Comparison of ENCODE assay signal across 8 cellular contexts in the genomic region with DNA sequence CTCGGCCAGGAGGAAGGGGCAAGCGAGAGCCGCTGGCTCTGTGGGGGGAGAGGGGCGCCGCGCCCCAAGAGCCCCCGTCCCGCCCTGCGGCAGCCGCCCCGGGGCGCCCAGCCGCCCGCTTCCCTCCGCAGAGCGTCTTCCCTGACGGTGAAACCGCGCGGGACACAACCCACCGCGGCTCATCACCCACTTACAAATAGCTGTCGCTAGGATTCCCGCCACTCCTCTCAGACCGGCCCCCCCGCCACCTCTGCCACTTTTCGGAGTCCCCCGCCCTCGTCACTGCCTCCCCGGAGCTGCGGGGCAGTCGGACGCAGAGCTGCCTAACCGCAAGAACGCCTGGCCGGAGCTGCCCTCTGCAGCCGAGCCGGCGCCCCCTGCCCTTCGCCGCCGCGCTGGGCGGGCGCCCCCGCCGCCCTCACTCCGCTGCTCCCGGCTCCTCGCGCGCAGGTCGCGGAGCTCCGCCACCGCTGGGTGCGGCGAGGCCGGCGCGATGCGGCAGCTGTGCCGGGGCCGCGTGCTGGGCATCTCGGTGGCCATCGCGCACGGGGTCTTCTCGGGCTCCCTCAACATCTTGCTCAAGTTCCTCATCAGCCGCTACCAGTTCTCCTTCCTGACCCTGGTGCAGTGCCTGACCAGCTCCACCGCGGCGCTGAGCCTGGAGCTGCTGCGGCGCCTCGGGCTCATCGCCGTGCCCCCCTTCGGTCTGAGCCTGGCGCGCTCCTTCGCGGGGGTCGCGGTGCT.
DNase-seq lines count a peak whose midpoint lies in the region; ATAC-seq lines count a peak whose summit lies in the region.

SLC35D3 (plus strand) TSS at position 366 of the 744 bp plus-strand sequence; CDS start at position 494, 128 bp downstream.

- peaks cover 58% of the 10 kb centered on the region for H3K27me3 Mint-ChIP-seq in activated naive CD8-positive, alpha-beta T cell treated with anti-CD3 and anti-CD28 coated beads, Interleukin-2, amount 50 U/mL, for 24 hours

- no peaks in the 10 kb centered on the region; the same call in 1 of the 2 replicates for H3K36me3 ChIP-seq in iPS DF 6.9 (ENCODE audit: control insufficient read depth, insufficient read depth, low read length)

- peak within 1 kb of the TSS; percentile 32; the same call in 1 of the 2 replicates for H3K4me3 ChIP-seq in iPS DF 6.9 (ENCODE audit: low read length)
- peak within 1 kb of the TSS; percentile 51 for H3K4me3 ChIP-seq in skeletal muscle cell (ENCODE audit: low read depth, low read length)

- H3K9me3 Mint-ChIP-seq in activated naive CD8-positive, alpha-beta T cell treated with anti-CD3 and anti-CD28 coated beads, Interleukin-2, amount 50 U/mL, for 24 hours, result no peaks in the 10 kb centered on the region

- H3K27me3 ChIP-seq in iPS DF 6.9 (ENCODE audit: control insufficient read depth, insufficient read depth, low read length), result peaks cover 32% of the 10 kb centered on the region

- H3K27ac ChIP-seq in iPS DF 6.9 (ENCODE audit: low read length), result no peak within 1 kb of the TSS

- H3K27ac Mint-ChIP-seq in activated naive CD8-positive, alpha-beta T cell treated with anti-CD3 and anti-CD28 coated beads, Interleukin-2, amount 50 U/mL, for 24 hours, result no peak within 1 kb of the TSS

- peaks cover 26% of the 10 kb centered on the region for H3K4me1 Mint-ChIP-seq in activated naive CD8-positive, alpha-beta T cell treated with anti-CD3 and anti-CD28 coated beads, Interleukin-2, amount 50 U/mL, for 24 hours

- peak; percentile 37 for ATAC-seq in activated naive CD8-positive, alpha-beta T cell treated with anti-CD3 and anti-CD28 coated beads, Interleukin-2, amount 50 U/mL, for 24 hours
- no peak for ATAC-seq in HG02938 (IDR thresholded peaks at IDR 0.05; ENCODE audit: unreplicated experiment)

- no peaks in the 10 kb centered on the region for H3K36me3 Mint-ChIP-seq in activated naive CD8-positive, alpha-beta T cell treated with anti-CD3 and anti-CD28 coated beads, Interleukin-2, amount 50 U/mL, for 24 hours (ENCODE audit: low read depth)

- peaks cover 4% of the 10 kb centered on the region for H3K4me1 ChIP-seq in iPS DF 6.9 (ENCODE audit: control insufficient read depth, insufficient read depth, low read length)

- DNase-seq in DMS79 treated with DMSO at 0.1 percent for 48 hours (lab: John Stamatoyannopoulos, UW), result peak; percentile 2
- no peak for DNase-seq in DMS79 (lab: John Stamatoyannopoulos, UW)
- peak; percentile 51 for DNase-seq in NCI-H1092 treated with DMSO at 0.1 percent for 48 hours (lab: John Stamatoyannopoulos, UW)
- DNase-seq in activated naive CD8-positive, alpha-beta T cell treated with anti-CD3 and anti-CD28 coated beads, Interleukin-2, amount 50 U/mL, for 24 hours, result peak; percentile 18
- DNase-seq in iPS DF 6.9 (ENCODE audit: low read depth, low spot score), result no peak
- no peak for DNase-seq in skeletal muscle cell (ENCODE audit: low read depth)
- DNase-seq in dedifferentiated amniotic fluid mesenchymal stem cell (ENCODE audit: extremely low spot score), result no peak

- no CpG with 5 or more reads among the region's 86 CpGs for WGBS in iPS DF 6.9 (ENCODE audit: insufficient coverage, insufficient read length)

- H3K4me3 Mint-ChIP-seq in activated naive CD8-positive, alpha-beta T cell treated with anti-CD3 and anti-CD28 coated beads, Interleukin-2, amount 50 U/mL, for 24 hours, result peak within 1 kb of the TSS; percentile 77

- no peaks in the 10 kb centered on the region for H3K9me3 ChIP-seq in iPS DF 6.9 (ENCODE audit: control insufficient read depth, insufficient read depth, low read length)

Comparison
In these comparisons a context has a peak if more than half of its experiments do, and no peak if none do; other contexts are left out.
1. DNase-seq: peak in DMS79 treated with DMSO at 0.1 percent for 48 hours (single experiment), NCI-H1092 treated with DMSO at 0.1 percent for 48 hours (single experiment) and activated naive CD8-positive, alpha-beta T cell treated with anti-CD3 and anti-CD28 coated beads, Interleukin-2, amount 50 U/mL, for 24 hours (single experiment); none in DMS79 (single experiment), iPS DF 6.9 (single experiment), skeletal muscle cell (single experiment) and dedifferentiated amniotic fluid mesenchymal stem cell (single experiment).